9 cellular contexts compared by ENCODE assay signal in genomic region chr12:122336015-122336946, GRCh38.
DNase-seq lines count a peak whose midpoint lies in the region; ATAC-seq and TF ChIP-seq lines count a peak whose summit lies in the region.
"Had no signal": no experiment of that assay in that cellular context is flagged by ENCODE, and none has a peak within 500 bp of the region (broad histone marks: within the 10 kb centered on the region; RNA-seq: fewer than 3 reads in every experiment).

No MANE protein-coding gene starts in this region.

- TF ChIP-seq POLR2A in prostate gland (IDR thresholded peaks at IDR 0.05), result no peak

- H3K27ac Mint-ChIP-seq in activated CD4-positive, alpha-beta T cell treated with anti-CD3 and anti-CD28 coated beads, Interleukin-2, amount 10 ng/mL, durations not matched to agents 24 days and 14 days, result peak overlapping the region; percentile 63
- H3K27ac Mint-ChIP-seq: activated naive CD8-positive, alpha-beta T cell had no signal

- WGBS in prostate gland, result 80% methylated on average over 8 of the region's 8 CpGs

- H3K4me3 Mint-ChIP-seq in activated CD4-positive, alpha-beta T cell treated with anti-CD3 and anti-CD28 coated beads, Interleukin-2, amount 10 ng/mL, durations not matched to agents 24 days and 14 days, result no peak overlapping the region
- H3K4me3 Mint-ChIP-seq: activated naive CD8-positive, alpha-beta T cell had no signal

- TF ChIP-seq CTCF in epithelial cell of esophagus (IDR thresholded peaks at IDR 0.05; ENCODE audit: insufficient read depth, low read depth, low read length, missing control alignments) (peak; percentile 80), prostate gland (IDR thresholded peaks at IDR 0.05) (peak in 3 of 4 experiments; percentile 15 to 50 (median 44))

- H3K27me3 ChIP-seq in prostate gland (replicated peaks; ENCODE audit: insufficient read depth), result no peaks in the 10 kb centered on the region

- no peak overlapping the region for H3K27ac ChIP-seq in prostate gland

- ATAC-seq in HG02623 (IDR thresholded peaks at IDR 0.05; ENCODE audit: unreplicated experiment), result no peak
- no peak for ATAC-seq in HG03520 (IDR thresholded peaks at IDR 0.05; ENCODE audit: unreplicated experiment)

- H3K9me3 Mint-ChIP-seq in activated CD4-positive, alpha-beta T cell treated with anti-CD3 and anti-CD28 coated beads, Interleukin-2, amount 10 ng/mL, durations not matched to agents 24 days and 14 days, result no peaks in the 10 kb centered on the region

- H3K4me3 ChIP-seq in epithelial cell of esophagus (ENCODE audit: low read length) (no peak overlapping the region), prostate gland (no peak overlapping the region)

- peaks cover 6% of the 10 kb centered on the region in 2 donors for H3K36me3 ChIP-seq in prostate gland

- intact Hi-C loops in activated CD4-positive, alpha-beta T cell treated with anti-CD3 and anti-CD28 coated beads, Interleukin-2, amount 10 ng/mL, durations not matched to agents 24 days and 14 days (cut with micrococcal nuclease), result loop anchor here (2.0 kb wide), 1 partner anchor 21 kb away; no protein-coding TSS in a partner anchor
- intact Hi-C loops in prostate gland (cut with DNase I), result no loop called here

- H3K4me1 ChIP-seq in prostate gland (replicated peaks), result no peaks in the 10 kb centered on the region

- peaks cover 31% of the 10 kb centered on the region for H3K36me3 Mint-ChIP-seq in activated CD4-positive, alpha-beta T cell treated with anti-CD3 and anti-CD28 coated beads, Interleukin-2, amount 10 ng/mL, durations not matched to agents 24 days and 14 days (ENCODE audit: low read depth)

- peaks cover 12% of the 10 kb centered on the region for H3K4me1 Mint-ChIP-seq in activated CD4-positive, alpha-beta T cell treated with anti-CD3 and anti-CD28 coated beads, Interleukin-2, amount 10 ng/mL, durations not matched to agents 24 days and 14 days

- H3K27me3 Mint-ChIP-seq in activated CD4-positive, alpha-beta T cell treated with anti-CD3 and anti-CD28 coated beads, Interleukin-2, amount 10 ng/mL, durations not matched to agents 24 days and 14 days, result no peaks in the 10 kb centered on the region
- H3K27me3 Mint-ChIP-seq: activated naive CD8-positive, alpha-beta T cell had no signal

- DNase-seq in GDM1 (lab: John Stamatoyannopoulos, UW) (peak; percentile 4), NCI-H1105 (lab: John Stamatoyannopoulos, UW) (peak; percentile 7), epithelial cell of esophagus (ENCODE audit: low read depth) (peak; percentile 39), prostate gland (ENCODE audit: low spot score) (no peak), midbrain (lab: John Stamatoyannopoulos, UW) (no peak)
- peak; percentile 77 for DNase-seq in activated CD4-positive, alpha-beta T cell treated with anti-CD3 and anti-CD28 coated beads, Interleukin-2, amount 10 ng/mL, durations not matched to agents 24 days and 14 days

- H3K9me3 ChIP-seq in prostate gland, result no peaks in the 10 kb centered on the region

Comparison
In these comparisons a context has a peak if more than half of its experiments do, and no peak if none do; other contexts are left out.
1. DNase-seq: peak in GDM1 (single experiment), NCI-H1105 (single experiment), activated CD4-positive, alpha-beta T cell treated with anti-CD3 and anti-CD28 coated beads, Interleukin-2, amount 10 ng/mL, durations not matched to agents 24 days and 14 days (single experiment) and epithelial cell of esophagus (single experiment); none in prostate gland (single experiment) and midbrain (single experiment).